Comparison of ENCODE assay signal across 9 cellular contexts in genomic region chr1:226676381-226676780, GRCh38.
DNase-seq lines count a peak whose midpoint lies in the region; ATAC-seq and TF ChIP-seq lines count a peak whose summit lies in the region.
"Had no signal": no experiment of that assay in that cellular context is flagged by ENCODE, and none has a peak within 500 bp of the region (broad histone marks: within the 10 kb centered on the region; RNA-seq: fewer than 3 reads in every experiment).

No MANE protein-coding gene starts in this region.

- no peak for ATAC-seq in foreskin keratinocyte

- peaks cover 21% of the 10 kb centered on the region for H3K4me1 ChIP-seq in foreskin keratinocyte

- peak; percentile 76 for DNase-seq in activated CD4-positive, alpha-beta T cell treated with anti-CD3 and anti-CD28 coated beads, Interleukin-2, amount 10 ng/mL, durations not matched to agents 24 days and 14 days
- DNase-seq in activated CD4-positive, alpha-beta T cell treated with anti-CD3 and anti-CD28 coated beads for 48 hours: no peak
- DNase-seq in foreskin keratinocyte: no peak
- DNase-seq in substantia nigra (lab: John Stamatoyannopoulos, UW): no peak
- no peak for DNase-seq in SK-N-DZ (ENCODE audit: low spot score)
- no peak for DNase-seq in HPDE6-E6E7 (ENCODE audit: extremely low spot score)
- no peak for DNase-seq in AG20443 (ENCODE audit: low spot score)

- intact Hi-C loops in activated CD4-positive, alpha-beta T cell treated with anti-CD3 and anti-CD28 coated beads, Interleukin-2, amount 10 ng/mL, durations not matched to agents 24 days and 14 days (cut with micrococcal nuclease): loop anchor here (2.0 to 5.0 kb wide), 3 partner anchors 36 to 206 kb away; no protein-coding TSS in a partner anchor

- no peaks in the 10 kb centered on the region for H3K27me3 ChIP-seq in foreskin keratinocyte

- peak overlapping the region; percentile 88 for H3K27ac Mint-ChIP-seq in activated CD4-positive, alpha-beta T cell treated with anti-CD3 and anti-CD28 coated beads, Interleukin-2, amount 10 ng/mL, durations not matched to agents 24 days and 14 days

- peaks cover 83% of the 10 kb centered on the region for H3K4me1 Mint-ChIP-seq in activated CD4-positive, alpha-beta T cell treated with anti-CD3 and anti-CD28 coated beads, Interleukin-2, amount 10 ng/mL, durations not matched to agents 24 days and 14 days

- no peaks in the 10 kb centered on the region for H3K9me3 Mint-ChIP-seq in activated CD4-positive, alpha-beta T cell treated with anti-CD3 and anti-CD28 coated beads, Interleukin-2, amount 10 ng/mL, durations not matched to agents 24 days and 14 days
- H3K9me3 Mint-ChIP-seq: neural crest cell had no signal

- no peaks in the 10 kb centered on the region for H3K27me3 Mint-ChIP-seq in activated CD4-positive, alpha-beta T cell treated with anti-CD3 and anti-CD28 coated beads, Interleukin-2, amount 10 ng/mL, durations not matched to agents 24 days and 14 days

- TF ChIP-seq CTCF in VCaP (conservative IDR thresholded peaks at IDR 0.05): no peak
- no peak for TF ChIP-seq CTCF in foreskin keratinocyte (conservative IDR thresholded peaks at IDR 0.05)

- H3K27ac ChIP-seq in VCaP (peak overlapping the region; percentile 93), foreskin keratinocyte (peak overlapping the region; percentile 82), substantia nigra (ENCODE audit: low read depth, low read length, poor library complexity, severe bottlenecking) (peak overlapping the region; percentile 94)

- peaks cover 23% of the 10 kb centered on the region for H3K36me3 Mint-ChIP-seq in activated CD4-positive, alpha-beta T cell treated with anti-CD3 and anti-CD28 coated beads, Interleukin-2, amount 10 ng/mL, durations not matched to agents 24 days and 14 days (ENCODE audit: low read depth)

- H3K4me3 Mint-ChIP-seq in activated CD4-positive, alpha-beta T cell treated with anti-CD3 and anti-CD28 coated beads, Interleukin-2, amount 10 ng/mL, durations not matched to agents 24 days and 14 days: peak overlapping the region; percentile 66
- H3K4me3 Mint-ChIP-seq: neural crest cell had no signal
